ENCODE assay signal across 21 cellular contexts in the genomic region with DNA sequence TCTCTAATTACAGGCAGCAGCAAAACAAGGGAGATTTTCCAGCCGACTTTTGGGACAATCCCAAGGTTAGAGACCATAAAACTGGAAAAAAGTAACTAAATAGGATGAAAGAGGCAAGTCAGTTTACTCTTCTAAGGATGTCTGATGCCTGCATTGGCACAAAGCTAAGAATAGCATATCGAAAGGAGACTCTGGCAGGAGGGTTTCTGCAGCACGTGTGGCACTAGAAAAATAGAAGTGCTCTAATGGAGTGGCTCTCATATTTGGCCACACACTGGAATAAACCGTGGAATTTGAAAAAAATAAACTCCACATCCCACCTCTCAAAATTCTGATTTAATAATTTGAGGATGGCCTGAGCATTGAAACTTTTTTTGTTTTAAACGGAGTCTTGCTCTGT.
"Had no signal": no experiment of that assay in that cellular context is flagged by ENCODE, and none has a peak within 500 bp of the region (broad histone marks: within the 10 kb centered on the region; RNA-seq: fewer than 3 reads in every experiment).

No MANE protein-coding gene starts in this region.

- DNase-seq: Kasumi-1, MV-4-11, NCI-H1048, NCI-H1105, NCI-H1417, NCI-H1436 treated with DMSO at 0.1 percent for 48 hours, NCI-H187, NCI-H2029, NCI-H2081 treated with DMSO at 0.1 percent for 48 hours, NCI-H2171, NCI-H345, NCI-H524, NCI-H526 treated with DMSO at 0.1 percent for 48 hours, NCI-H748 treated with DMSO at 0.1 percent for 48 hours, RPMI8226, SHP77, SK-N-SH had no signal

- H3K27ac ChIP-seq: HL-60, KMS-11 had no signal

- H3K4me1 Mint-ChIP-seq: IgD-negative memory B cell had no signal

- H3K27me3 Mint-ChIP-seq: IgD-negative memory B cell had no signal

- ATAC-seq: K562 had no signal

- H3K9ac ChIP-seq: KMS-11, SK-N-SH had no signal

- H3K36me3 Mint-ChIP-seq: IgD-negative memory B cell had no signal

- H3K4me2 ChIP-seq: KMS-11, SK-N-SH had no signal

- H3K4me3 Mint-ChIP-seq: IgD-negative memory B cell had no signal

- H3K4me3 ChIP-seq: K562 had no signal
